11 cellular contexts compared by ENCODE assay signal in the genomic region with DNA sequence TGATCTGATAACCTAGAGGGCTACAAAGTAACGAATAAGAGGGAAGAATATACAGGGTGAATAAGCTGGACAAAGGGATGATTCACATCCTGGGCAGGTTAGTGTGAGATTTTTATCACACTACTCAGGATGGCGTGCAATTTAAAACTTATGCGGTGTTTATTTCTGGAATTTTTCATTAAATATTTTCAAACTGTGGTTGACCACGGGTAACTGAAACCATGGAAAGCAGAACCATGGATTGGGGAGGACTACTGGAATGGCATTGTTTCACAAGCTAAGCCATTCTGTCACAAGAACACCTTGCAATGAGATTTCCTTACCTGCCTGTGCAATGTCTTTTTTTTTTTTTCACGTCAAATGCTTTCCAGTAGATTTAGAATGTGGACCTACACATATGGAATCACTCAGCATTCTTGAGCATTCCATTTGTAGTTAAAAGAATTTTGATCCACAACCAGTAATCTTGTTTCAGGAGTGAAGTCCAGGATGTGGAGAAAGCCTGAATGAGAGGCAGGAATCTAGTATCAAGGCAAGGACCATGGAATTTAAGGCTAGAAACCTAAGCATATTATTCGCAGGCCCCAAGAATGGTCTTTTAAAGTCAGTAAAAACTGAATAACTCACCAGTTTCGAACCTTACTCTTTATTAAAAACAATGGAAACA. TPM values are rescaled to one million over a fixed set of nuclear protein-coding genes. Genes with fewer than 3 reads are reported as not detected.
DNase-seq lines count a peak whose midpoint lies in the region; ATAC-seq and TF ChIP-seq lines count a peak whose summit lies in the region.
"Had no signal": no experiment of that assay in that cellular context is flagged by ENCODE, and none has a peak within 500 bp of the region (broad histone marks: within the 10 kb centered on the region; RNA-seq: fewer than 3 reads in every experiment).

No MANE protein-coding gene starts in this region.

- H2BK120ac ChIP-seq in neuronal stem cell (ENCODE audit: low read depth, low read length): no peak overlapping the region

- no peaks in the 10 kb centered on the region for H3K4me1 ChIP-seq in neuronal stem cell (ENCODE audit: control insufficient read depth in 2 of 2, insufficient read depth in 1 of 2, low read depth in 1 of 2, low read length in 2 of 2)

- no peak for TF ChIP-seq CTCF in astrocyte of the cerebellum (IDR thresholded peaks at IDR 0.05; ENCODE audit: low read depth, low read length, missing control alignments)

- H3K4me3 ChIP-seq in astrocyte of the cerebellum (ENCODE audit: low read depth, low read length) (no peak overlapping the region), neuronal stem cell (ENCODE audit: low read length in 2 of 2) (no peak overlapping the region)

- no peak overlapping the region for H2BK12ac ChIP-seq in neuronal stem cell (ENCODE audit: low read length)

- H3K27me3 ChIP-seq in neuronal stem cell (ENCODE audit: control insufficient read depth in 3 of 3, insufficient read depth in 3 of 3, low read depth in 1 of 3, low read length in 3 of 3): peaks cover 0 to 7% (median 0%) of the 10 kb centered on the region in 3 experiments

- H2AK5ac ChIP-seq in neuronal stem cell (ENCODE audit: low read depth, low read length): no peak overlapping the region

- no peak overlapping the region for H3K9ac ChIP-seq in neuronal stem cell (ENCODE audit: low read depth, low read length, poor library complexity)

- H3K4me2 ChIP-seq in neuronal stem cell (ENCODE audit: insufficient read depth, low read length, poor library complexity, severe bottlenecking): no peak overlapping the region

- no peak overlapping the region for H3K23ac ChIP-seq in neuronal stem cell (ENCODE audit: low read depth, low read length, poor library complexity)

- H3K36me3 ChIP-seq in neuronal stem cell (replicated peaks in 1 of 2; ENCODE audit: control insufficient read depth in 2 of 2, insufficient read depth in 2 of 2, low read length in 2 of 2): no peaks in the 10 kb centered on the region

- H4K8ac ChIP-seq in neuronal stem cell (ENCODE audit: low read depth, low read length): no peak overlapping the region

- no peak overlapping the region for H3K14ac ChIP-seq in neuronal stem cell (ENCODE audit: low read length)

- no CpG with 5 or more reads among the region's 7 CpGs for WGBS in neuronal stem cell (ENCODE audit: extremely low coverage in 2 of 2, insufficient read length in 2 of 2, insufficient replicate concordance in 1 of 2), 2 donors

- in situ Hi-C loops in astrocyte of the cerebellum (cut with HindIII; ENCODE audit: low sequenced_read_pairs): no loop called here

- DNase-seq in AG08396 (ENCODE audit: low spot score): peak; percentile 36
- DNase-seq in LoVo (ENCODE audit: low spot score): peak; percentile 57
- DNase-seq in astrocyte of the cerebellum (ENCODE audit: low read depth): peak; percentile 94
- DNase-seq in kidney glomerular epithelial cell (lab: John Stamatoyannopoulos, UW): peak; percentile 98
- no peak for DNase-seq in neuronal stem cell (ENCODE audit: low spot score)
- DNase-seq: activated CD4-positive, alpha-beta T cell treated with anti-CD3 and anti-CD28 coated beads for 36 hours; activated effector memory CD4-positive, alpha-beta T cell treated with Interleukin-2 at 50 U/mL for 16 hours had no signal

- no peak overlapping the region for H2BK15ac ChIP-seq in neuronal stem cell (ENCODE audit: low read length)

- no peaks in the 10 kb centered on the region for H3K79me1 ChIP-seq in neuronal stem cell (ENCODE audit: low read depth, low read length)

- H2AFZ ChIP-seq in neuronal stem cell (ENCODE audit: low read length): no peak overlapping the region

- H3K4ac ChIP-seq in neuronal stem cell (ENCODE audit: low read length): no peak overlapping the region

- H4K91ac ChIP-seq in neuronal stem cell (ENCODE audit: low read depth, low read length, poor library complexity): no peak overlapping the region

- no peak overlapping the region for H2BK5ac ChIP-seq in neuronal stem cell (ENCODE audit: low read length)

- H3K18ac ChIP-seq in neuronal stem cell (ENCODE audit: low read length): no peak overlapping the region

- H3K27ac ChIP-seq in neuronal stem cell (replicated peaks; ENCODE audit: low read length): no peak overlapping the region

- no peaks in the 10 kb centered on the region for H3K9me3 ChIP-seq in neuronal stem cell (replicated peaks in 1 of 2; ENCODE audit: control insufficient read depth in 2 of 2, insufficient read depth in 1 of 2, low read depth in 1 of 2, low read length in 2 of 2)

- ATAC-seq in HG03280 (IDR thresholded peaks at IDR 0.05; ENCODE audit: unreplicated experiment) (no peak), GM18519 (IDR thresholded peaks at IDR 0.05; ENCODE audit: low FRiP score, unreplicated experiment) (no peak), HG03520 (IDR thresholded peaks at IDR 0.05; ENCODE audit: unreplicated experiment) (no peak)
- ATAC-seq: activated CD4-positive, alpha-beta T cell treated with anti-CD3 and anti-CD28 coated beads for 36 hours; sciatic nerve had no signal

RNA-seq across cellular contexts. Expression of gene CDK15, which starts 8.0 kb away (rescaled TPM):
- 0.22 TPM for polyA plus RNA-seq in neuronal stem cell (2013, experiment 1 of 2)
- 0.17 TPM for polyA plus RNA-seq in neuronal stem cell (2013, experiment 2 of 2)

RNA-seq across cellular contexts. Expression of gene ALS2, which starts 17.7 kb away (rescaled TPM):
- polyA plus RNA-seq in neuronal stem cell (2013, experiment 1 of 2): 20.2 TPM
- 21.3 TPM for polyA plus RNA-seq in neuronal stem cell (2013, experiment 2 of 2)
